In the genomic region with DNA sequence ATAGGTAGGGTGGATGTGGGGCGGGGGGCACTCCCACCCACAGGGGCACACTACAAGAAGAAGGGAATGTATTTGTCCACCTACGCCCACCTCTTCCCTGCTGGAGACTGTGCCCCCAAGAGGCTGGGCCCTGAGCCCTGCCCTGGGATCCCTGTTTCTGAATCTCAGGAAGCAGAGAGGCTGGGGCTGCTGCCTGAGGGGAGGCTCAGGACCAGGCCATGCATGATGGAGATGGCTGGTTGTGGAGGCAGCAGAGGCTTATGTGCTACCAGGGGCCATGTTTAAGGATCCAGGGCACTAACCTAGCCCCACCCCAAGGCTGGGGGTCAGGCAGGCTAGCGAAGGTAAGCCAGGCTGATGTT, we compare ENCODE assay signal across 17 cellular contexts.
"Had no signal": no experiment of that assay in that cellular context is flagged by ENCODE, and none has a peak within 500 bp of the region (broad histone marks: within the 10 kb centered on the region; RNA-seq: fewer than 3 reads in every experiment).

No MANE protein-coding gene starts in this region.

- ATAC-seq: activated T-helper 17 cell treated with anti-CD3 and anti-CD28 coated beads, Interleukin-2, amount 50 U/mL, for 72 hours; esophagus mucosa; left ventricle myocardium superior; stimulated activated naive CD8-positive, alpha-beta T cell treated with anti-CD3 and anti-CD28 coated beads, Interleukin-15, Interleukin-2, amounts not matched to agents 100 U/mL and 50 U/mL, for 24 hours; upper lobe of right lung had no signal

- DNase-seq: activated B cell treated with CpG ODN at 0.5 μM for 24 hours; activated CD4-positive, alpha-beta memory T cell treated with anti-CD3 and anti-CD28 coated beads, Interleukin-2, amount 10 ng/mL, durations not matched to agents 7 days and 5 days; activated CD4-positive, alpha-beta T cell treated with anti-CD3 and anti-CD28 coated beads for 48 hours; activated naive CD4-positive, alpha-beta T cell treated with Interleukin-2 at 50 U/mL for 16 hours; effector CD8-positive, alpha-beta T cell; foreskin melanocyte; hippocampal formation; left ventricle myocardium superior; stimulated activated CD4-positive, alpha-beta T cell treated with anti-CD3 and anti-CD28 coated beads, Interleukin-12 subunit alpha, Interleukin-12 subunit beta, amount 100 ng/mL, for 4 hours; stimulated activated CD4-positive, alpha-beta T cell treated with anti-CD3 and anti-CD28 coated beads, Interleukin-4, amount 100 ng/mL, for 4 hours; stimulated activated naive CD8-positive, alpha-beta T cell treated with anti-CD3 and anti-CD28 coated beads, Interleukin-15, Interleukin-2, amounts not matched to agents 100 U/mL and 50 U/mL, for 24 hours; T-helper 9 cell had no signal

- H3K9me3 Mint-ChIP-seq: activated B cell treated with CpG ODN at 0.5 μM for 24 hours; activated CD4-positive, alpha-beta memory T cell treated with anti-CD3 and anti-CD28 coated beads, Interleukin-2, amount 10 ng/mL, durations not matched to agents 7 days and 5 days; activated T-helper 17 cell treated with anti-CD3 and anti-CD28 coated beads, Interleukin-2, amount 50 U/mL, for 72 hours; dendritic cell treated with granulocyte-macrophage colony-stimulating factor and Interleukin-4, amounts not matched to agents 40 ng/mL and 50 ng/mL, for 4 days had no signal

- H3K4me3 Mint-ChIP-seq: activated B cell treated with CpG ODN at 0.5 μM for 24 hours; activated CD4-positive, alpha-beta memory T cell treated with anti-CD3 and anti-CD28 coated beads, Interleukin-2, amount 10 ng/mL, durations not matched to agents 7 days and 5 days; activated T-helper 17 cell treated with anti-CD3 and anti-CD28 coated beads, Interleukin-2, amount 50 U/mL, for 72 hours; dendritic cell treated with granulocyte-macrophage colony-stimulating factor and Interleukin-4, amounts not matched to agents 40 ng/mL and 50 ng/mL, for 4 days had no signal

- H3K27ac Mint-ChIP-seq: activated CD4-positive, alpha-beta memory T cell treated with anti-CD3 and anti-CD28 coated beads, Interleukin-2, amount 10 ng/mL, durations not matched to agents 7 days and 5 days; activated T-helper 17 cell treated with anti-CD3 and anti-CD28 coated beads, Interleukin-2, amount 50 U/mL, for 72 hours; dendritic cell treated with granulocyte-macrophage colony-stimulating factor and Interleukin-4, amounts not matched to agents 40 ng/mL and 50 ng/mL, for 4 days; progenitor cell of endocrine pancreas had no signal

- H3K4me1 Mint-ChIP-seq: activated T-helper 17 cell treated with anti-CD3 and anti-CD28 coated beads, Interleukin-2, amount 50 U/mL, for 72 hours had no signal
